In the genomic region with DNA sequence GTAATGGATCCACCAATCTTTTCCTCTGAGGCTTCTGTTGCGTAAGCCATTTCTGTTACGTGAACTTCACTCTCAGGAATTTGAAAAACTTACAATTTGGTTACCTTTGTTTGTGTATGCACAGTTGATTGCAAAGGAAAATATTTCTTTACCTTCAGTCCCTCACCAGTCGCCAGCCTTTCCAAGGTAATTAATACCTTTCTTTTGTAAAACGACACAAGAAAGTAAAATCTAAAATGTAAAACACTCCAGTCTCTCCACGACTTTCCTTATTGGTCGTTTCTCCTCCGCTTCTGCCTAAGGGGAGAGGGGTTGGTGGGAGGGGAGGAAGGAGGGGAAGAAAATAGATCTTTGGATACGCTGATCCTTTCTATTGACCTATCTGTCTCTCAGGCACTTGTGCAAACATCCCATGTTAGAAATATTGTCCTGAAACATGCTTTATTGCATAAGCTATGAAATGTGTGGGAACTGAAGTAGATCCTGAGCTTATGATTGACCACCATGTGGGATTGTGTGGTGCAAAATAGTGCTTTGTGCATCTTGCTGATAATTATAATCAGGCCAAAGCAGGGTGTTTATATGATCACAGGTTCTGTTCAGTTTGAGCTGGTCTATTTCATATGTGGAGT, we compare ENCODE assay signal across 1 cellular context.
TF ChIP-seq lines count a peak whose summit lies in the region.

No MANE protein-coding gene starts in this region.

TF ChIP-seq in H1, 55 proteins besides CTCF, POLR2A, EP300 and RAD21:
- TF ChIP-seq RXRA (IDR thresholded peaks at IDR 0.05; ENCODE audit: insufficient read depth, low read depth, low read length) (no peak), CEBPB (IDR thresholded peaks at IDR 0.05; ENCODE audit: low read depth, low read length) (peak; percentile 71; the same call in 1 of the 2 replicates)
